In genomic region chr16:49592507-49593422, GRCh38 we compare ENCODE assay signal across 8 cellular contexts.
DNase-seq lines count a peak whose midpoint lies in the region; ATAC-seq, FAIRE-seq and TF ChIP-seq lines count a peak whose summit lies in the region.

No MANE protein-coding gene starts in this region.

- no peak overlapping the region for H3K4me2 ChIP-seq in astrocyte (ENCODE audit: low read length)
- no peak overlapping the region for H3K4me2 ChIP-seq in keratinocyte (ENCODE audit: control insufficient read depth, extremely low read depth, insufficient read depth, low read depth, low read length)

- peaks cover 4% of the 10 kb centered on the region for H3K36me3 Mint-ChIP-seq in astrocyte (ENCODE audit: low read depth, unreplicated experiment)
- no peaks in the 10 kb centered on the region for H3K36me3 Mint-ChIP-seq in stimulated activated naive B cell treated with anti-CD40 and anti-IgM and Interleukin-4, amounts not matched to agents 10 μg/mL and 1 μg/mL and 100 μg/mL, for 72 hours

- H3K9me3 ChIP-seq in astrocyte (ENCODE audit: insufficient read depth, low read depth, low read length) (peaks cover 3% of the 10 kb centered on the region), keratinocyte (ENCODE audit: control insufficient read depth, low read depth, low read length) (no peaks in the 10 kb centered on the region)

- peak; percentile 43 for ATAC-seq in HG03025 (IDR thresholded peaks at IDR 0.05; ENCODE audit: low FRiP score, unreplicated experiment)
- ATAC-seq in stimulated activated naive B cell treated with anti-CD40 and anti-IgM and Interleukin-4, amounts not matched to agents 10 μg/mL and 1 μg/mL and 100 μg/mL, for 72 hours (replicated peaks) = peak; percentile 81 to 86

- H3K4me3 ChIP-seq in astrocyte (ENCODE audit: insufficient read depth, low read depth, low read length) = no peak overlapping the region
- no peak overlapping the region for H3K4me3 ChIP-seq in keratinocyte (ENCODE audit: control insufficient read depth in 2 of 3, extremely low read depth in 1 of 3, insufficient read depth in 2 of 3, low read depth in 1 of 3, low read length in 3 of 3)

- H4K20me1 ChIP-seq in astrocyte (ENCODE audit: insufficient read depth, low read length) = peaks cover 3% of the 10 kb centered on the region
- no peaks in the 10 kb centered on the region for H4K20me1 ChIP-seq in keratinocyte (ENCODE audit: control insufficient read depth, extremely low read depth, insufficient read depth, low read length)

- dilution Hi-C loops in keratinocyte (cut with MboI; ENCODE audit: extremely low pct_ligation_motif_present, low sequenced_read_pairs) = no loop called here

- H3K27ac Mint-ChIP-seq in astrocyte (ENCODE audit: unreplicated experiment) = no peak overlapping the region
- no peak overlapping the region for H3K27ac Mint-ChIP-seq in stimulated activated naive B cell treated with anti-CD40 and anti-IgM and Interleukin-4, amounts not matched to agents 10 μg/mL and 1 μg/mL and 100 μg/mL, for 72 hours

- H3K27ac ChIP-seq in astrocyte (ENCODE audit: low read depth, low read length) = no peak overlapping the region
- no peak overlapping the region for H3K27ac ChIP-seq in keratinocyte (ENCODE audit: control insufficient read depth, insufficient read depth, low read length)

- H3K9ac ChIP-seq in astrocyte (ENCODE audit: low read length) = no peak overlapping the region
- no peak overlapping the region for H3K9ac ChIP-seq in keratinocyte (ENCODE audit: control insufficient read depth, extremely low read depth, insufficient read depth, low read length)

- no peaks in the 10 kb centered on the region for H3K27me3 Mint-ChIP-seq in astrocyte (ENCODE audit: low read depth, unreplicated experiment)
- peaks cover 12 to 14% of the 10 kb centered on the region in 2 donors for H3K27me3 Mint-ChIP-seq in stimulated activated naive B cell treated with anti-CD40 and anti-IgM and Interleukin-4, amounts not matched to agents 10 μg/mL and 1 μg/mL and 100 μg/mL, for 72 hours

- peaks cover 8% of the 10 kb centered on the region for H3K4me1 ChIP-seq in astrocyte (ENCODE audit: insufficient read depth, low read length)
- no peaks in the 10 kb centered on the region for H3K4me1 ChIP-seq in keratinocyte (ENCODE audit: control insufficient read depth, extremely low read depth, insufficient read depth, low read length)

- TF ChIP-seq CTCF in astrocyte (IDR thresholded peaks at IDR 0.05; ENCODE audit: insufficient read depth, low read depth, low read length) (peak; percentile 62), keratinocyte (optimal IDR thresholded peaks at IDR 0.05 in 1 of 3, IDR thresholded peaks at IDR 0.05 in 1 of 3, conservative IDR thresholded peaks at IDR 0.05 in 1 of 3; ENCODE audit: extremely low read depth in 1 of 3, insufficient read depth in 2 of 3, low read length in 3 of 3) (peak; percentile 55 to 75 (median 73))

- no peak overlapping the region for H3K4me3 Mint-ChIP-seq in astrocyte (ENCODE audit: unreplicated experiment)
- no peak overlapping the region for H3K4me3 Mint-ChIP-seq in stimulated activated naive B cell treated with anti-CD40 and anti-IgM and Interleukin-4, amounts not matched to agents 10 μg/mL and 1 μg/mL and 100 μg/mL, for 72 hours

- H3K9me1 ChIP-seq in keratinocyte (ENCODE audit: control insufficient read depth, extremely low read depth, insufficient read depth, low read length) = no peaks in the 10 kb centered on the region

- H3K36me3 ChIP-seq in astrocyte (ENCODE audit: insufficient read depth, low read length) (no peaks in the 10 kb centered on the region), keratinocyte (ENCODE audit: control insufficient read depth in 2 of 2, extremely low read depth in 1 of 2, insufficient read depth in 2 of 2, low read length in 2 of 2) (no peaks in the 10 kb centered on the region)

- H3K4me1 Mint-ChIP-seq in astrocyte (ENCODE audit: low read depth, unreplicated experiment) = peaks cover 10% of the 10 kb centered on the region
- H3K4me1 Mint-ChIP-seq in stimulated activated naive B cell treated with anti-CD40 and anti-IgM and Interleukin-4, amounts not matched to agents 10 μg/mL and 1 μg/mL and 100 μg/mL, for 72 hours = no peaks in the 10 kb centered on the region

- peaks cover 8% of the 10 kb centered on the region for H3K9me3 Mint-ChIP-seq in astrocyte (ENCODE audit: unreplicated experiment)
- no peaks in the 10 kb centered on the region for H3K9me3 Mint-ChIP-seq in stimulated activated naive B cell treated with anti-CD40 and anti-IgM and Interleukin-4, amounts not matched to agents 10 μg/mL and 1 μg/mL and 100 μg/mL, for 72 hours

- FAIRE-seq in astrocyte (lab: Jason Lieb, UNC) (no peak), keratinocyte (lab: Jason Lieb, UNC) (no peak)

- H3K27me3 ChIP-seq in astrocyte (ENCODE audit: insufficient read depth, low read length) (no peaks in the 10 kb centered on the region), keratinocyte (ENCODE audit: control insufficient read depth, extremely low read depth, insufficient read depth, low read length) (peaks cover 4% of the 10 kb centered on the region)

- DNase-seq in NCI-H524 (lab: John Stamatoyannopoulos, UW) (peak; percentile 74), NCI-H524 treated with DMSO at 0.1 percent for 48 hours (lab: John Stamatoyannopoulos, UW) (no peak), RPMI7951 (ENCODE audit: low read depth) (peak; percentile 15), astrocyte (ENCODE audit: low read depth) (peak; percentile 4), keratinocyte (ENCODE audit: low read depth, low spot score) (no peak)
- no peak for DNase-seq in stimulated activated naive B cell treated with anti-CD40 and anti-IgM and Interleukin-4, amounts not matched to agents 10 μg/mL and 1 μg/mL and 100 μg/mL, for 72 hours
- no peak for DNase-seq in effector CD8-positive, alpha-beta T cell (lab: John Stamatoyannopoulos, UW)

- H3K79me2 ChIP-seq in astrocyte (ENCODE audit: insufficient read depth, low read length) (peaks cover 2% of the 10 kb centered on the region), keratinocyte (ENCODE audit: control insufficient read depth, insufficient read depth, low read length) (no peaks in the 10 kb centered on the region)

- H2AFZ ChIP-seq in astrocyte (ENCODE audit: low read depth, low read length) (no peak overlapping the region), keratinocyte (ENCODE audit: control insufficient read depth, low read length) (no peak overlapping the region)

Comparison
In these comparisons a context has a peak if more than half of its experiments do, and no peak if none do; other contexts are left out.
1. DNase-seq: peak in NCI-H524 (2 of 2), RPMI7951 (single experiment) and astrocyte (single experiment); none in NCI-H524 treated with DMSO at 0.1 percent for 48 hours (single experiment), keratinocyte (single experiment), stimulated activated naive B cell treated with anti-CD40 and anti-IgM and Interleukin-4, amounts not matched to agents 10 μg/mL and 1 μg/mL and 100 μg/mL, for 72 hours (single experiment) and effector CD8-positive, alpha-beta T cell (single experiment).